12 cellular contexts compared by ENCODE assay signal in the genomic region with DNA sequence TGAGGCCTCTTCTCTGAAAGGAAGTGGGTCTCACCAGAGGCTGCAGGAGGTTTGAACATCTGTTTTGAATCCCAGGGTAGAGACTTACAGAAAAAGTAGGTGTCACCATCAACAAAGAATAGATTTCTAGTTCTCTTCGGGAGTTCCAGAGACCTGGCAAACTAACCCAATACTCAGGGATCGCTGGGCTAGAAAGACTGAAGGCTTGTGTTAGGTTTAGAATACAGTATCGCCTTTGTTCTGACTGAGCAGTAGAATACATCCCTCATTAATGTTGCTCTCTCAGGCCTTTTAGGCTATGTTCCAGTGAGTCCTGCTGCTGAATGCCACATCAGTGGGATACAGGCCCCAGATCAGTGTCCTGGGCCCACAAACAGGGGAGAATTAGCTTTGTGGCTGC. TPM values are rescaled to one million over a fixed set of nuclear protein-coding genes. Genes with fewer than 3 reads are reported as not detected.
DNase-seq lines count a peak whose midpoint lies in the region; ATAC-seq and TF ChIP-seq lines count a peak whose summit lies in the region.
"Had no signal": no experiment of that assay in that cellular context is flagged by ENCODE, and none has a peak within 500 bp of the region (broad histone marks: within the 10 kb centered on the region; RNA-seq: fewer than 3 reads in every experiment).

No MANE protein-coding gene starts in this region.

- H3K36me3 Mint-ChIP-seq in naive thymus-derived CD4-positive, alpha-beta T cell, result no peaks in the 10 kb centered on the region

- POLR2A ChIA-PET in naive thymus-derived CD4-positive, alpha-beta T cell (lab: Charles Lee), result no interaction called here

- no peak for TF ChIP-seq POLR2A in right lobe of liver (IDR thresholded peaks at IDR 0.05)

- no peak for ATAC-seq in right lobe of liver
- no peak for ATAC-seq in left colon
- no peak for ATAC-seq in naive thymus-derived CD4-positive, alpha-beta T cell
- no peak for ATAC-seq in GM18873 (IDR thresholded peaks at IDR 0.05; ENCODE audit: low FRiP score, unreplicated experiment)

- H3K9ac ChIP-seq in HUES6 (ENCODE audit: low read length), result peak overlapping the region; percentile 13

- CTCF ChIA-PET in naive thymus-derived CD4-positive, alpha-beta T cell (lab: Charles Lee), result no interaction called here

- H3K4me1 Mint-ChIP-seq in naive thymus-derived CD4-positive, alpha-beta T cell, result no peaks in the 10 kb centered on the region

- H3K4me3 ChIP-seq in HUES6 (ENCODE audit: low read depth, low read length) (no peak overlapping the region), cardiac fibroblast (replicated peaks in 1 of 2; ENCODE audit: low read depth in 2 of 2, low read length in 2 of 2) (no peak overlapping the region), right lobe of liver (no peak overlapping the region)
- H3K4me3 ChIP-seq in naive thymus-derived CD4-positive, alpha-beta T cell (ENCODE audit: low read length), result no peak overlapping the region

- H3K9me3 ChIP-seq in HUES6 (ENCODE audit: control insufficient read depth, insufficient read depth, low read depth, low read length), result no peaks in the 10 kb centered on the region
- H3K9me3 ChIP-seq in right lobe of liver, result no peaks in the 10 kb centered on the region
- H3K9me3 ChIP-seq in naive thymus-derived CD4-positive, alpha-beta T cell (ENCODE audit: control insufficient read depth in 2 of 3, low read length in 3 of 3), result no peaks in the 10 kb centered on the region
- H3K9me3 ChIP-seq: neutrophil had no signal

- H3K27ac Mint-ChIP-seq in naive thymus-derived CD4-positive, alpha-beta T cell, result no peak overlapping the region

- H3K27me3 Mint-ChIP-seq in naive thymus-derived CD4-positive, alpha-beta T cell, result no peaks in the 10 kb centered on the region

- H3K9me3 Mint-ChIP-seq in naive thymus-derived CD4-positive, alpha-beta T cell, result no peaks in the 10 kb centered on the region

- TF ChIP-seq CTCF in cardiac fibroblast (IDR thresholded peaks at IDR 0.05; ENCODE audit: low read depth, low read length) (no peak), right lobe of liver (IDR thresholded peaks at IDR 0.05) (no peak)

- H3K27ac ChIP-seq in HUES6 (ENCODE audit: low read depth, low read length), result peak overlapping the region; percentile 3; the same call in 1 of the 2 replicates
- peak overlapping the region; percentile 25 to 49 (median 45) for H3K27ac ChIP-seq in right lobe of liver
- peak overlapping the region; percentile 91 for H3K27ac ChIP-seq in substantia nigra (ENCODE audit: low read depth, low read length, poor library complexity, severe bottlenecking)
- H3K27ac ChIP-seq in naive thymus-derived CD4-positive, alpha-beta T cell (ENCODE audit: low read depth, low read length), result no peak overlapping the region
- H3K27ac ChIP-seq: HL-60, neutrophil had no signal

- intact Hi-C loops in right lobe of liver (cut with DNase I) (no loop called here), left colon (cut with DNase I, micrococcal nuclease) (no loop called here)
- intact Hi-C loops in naive thymus-derived CD4-positive, alpha-beta T cell (cut with micrococcal nuclease), result no loop called here

- H3K36me3 ChIP-seq in HUES6 (ENCODE audit: control insufficient read depth, insufficient read depth, low read length) (no peaks in the 10 kb centered on the region), right lobe of liver (no peaks in the 10 kb centered on the region)
- no peaks in the 10 kb centered on the region for H3K36me3 ChIP-seq in naive thymus-derived CD4-positive, alpha-beta T cell (ENCODE audit: control insufficient read depth in 2 of 3, insufficient read depth in 3 of 3, low read length in 3 of 3)
- H3K36me3 ChIP-seq: neutrophil had no signal

- WGBS in right lobe of liver (ENCODE audit: insufficient coverage, low coverage, low lambda C conversion rate, missing lambda C conversion rate), result 93% methylated on average over 2 of the region's 3 CpGs

- H3K27me3 ChIP-seq in HUES6 (ENCODE audit: control insufficient read depth, insufficient read depth, low read length) (no peaks in the 10 kb centered on the region), right lobe of liver (no peaks in the 10 kb centered on the region)
- H3K27me3 ChIP-seq in naive thymus-derived CD4-positive, alpha-beta T cell (ENCODE audit: control insufficient read depth in 2 of 2, insufficient read depth in 2 of 2, low read length in 2 of 2), result no peaks in the 10 kb centered on the region
- H3K27me3 ChIP-seq: neutrophil had no signal

- DNase-seq in cardiac fibroblast (ENCODE audit: low read depth in 2 of 2) (peak; percentile 28 to 41), right lobe of liver (no peak), substantia nigra (lab: John Stamatoyannopoulos, UW) (peak in 32 of 49 donors; percentile 8 to 84 (median 45)), DMS53 treated with DMSO at 0.1 percent for 48 hours (lab: John Stamatoyannopoulos, UW; ENCODE audit: unreplicated experiment) (no peak), left colon (no peak)
- no peak for DNase-seq in naive thymus-derived CD4-positive, alpha-beta T cell
- DNase-seq: effector CD8-positive, alpha-beta T cell; NCI-H69 had no signal

- no peak overlapping the region for H3K4me3 Mint-ChIP-seq in naive thymus-derived CD4-positive, alpha-beta T cell

- H3K4me1 ChIP-seq in HUES6 (ENCODE audit: control insufficient read depth, insufficient read depth, low read length), result peaks cover 51% of the 10 kb centered on the region
- H3K4me1 ChIP-seq in right lobe of liver, result peaks cover 0 to 40% (median 22%) of the 10 kb centered on the region in 4 donors
- no peaks in the 10 kb centered on the region for H3K4me1 ChIP-seq in naive thymus-derived CD4-positive, alpha-beta T cell (ENCODE audit: control insufficient read depth in 2 of 2, insufficient read depth in 2 of 2, low read length in 2 of 2)

RNA-seq across cellular contexts. Expression of gene RUSC2, which starts 27.2 kb away (rescaled TPM):
- total RNA-seq in right lobe of liver (10 to 100 TPM in 2 of 6 experiments, 1 to 10 TPM in 4; 6.0 to 12.9 (median 9.1) TPM), left colon (1 to 10 TPM; 7.7 to 9.2 TPM)
- 1 to 10 TPM; 3.1 to 8.3 (median 5.4) TPM for total RNA-seq in naive thymus-derived CD4-positive, alpha-beta T cell
- under 1 TPM; 0.18 to 0.92 TPM for polyA plus RNA-seq in naive thymus-derived CD4-positive, alpha-beta T cell

Comparison
In these comparisons a context has a peak if more than half of its experiments do, and no peak if none do; other contexts are left out.
1. DNase-seq: peak in cardiac fibroblast (2 of 2) and substantia nigra (32 of 49); none in right lobe of liver (0 of 3), DMS53 treated with DMSO at 0.1 percent for 48 hours (single experiment), left colon (0 of 2) and naive thymus-derived CD4-positive, alpha-beta T cell (0 of 9).